Comparison of ENCODE assay signal across 8 cellular contexts in the genomic region with DNA sequence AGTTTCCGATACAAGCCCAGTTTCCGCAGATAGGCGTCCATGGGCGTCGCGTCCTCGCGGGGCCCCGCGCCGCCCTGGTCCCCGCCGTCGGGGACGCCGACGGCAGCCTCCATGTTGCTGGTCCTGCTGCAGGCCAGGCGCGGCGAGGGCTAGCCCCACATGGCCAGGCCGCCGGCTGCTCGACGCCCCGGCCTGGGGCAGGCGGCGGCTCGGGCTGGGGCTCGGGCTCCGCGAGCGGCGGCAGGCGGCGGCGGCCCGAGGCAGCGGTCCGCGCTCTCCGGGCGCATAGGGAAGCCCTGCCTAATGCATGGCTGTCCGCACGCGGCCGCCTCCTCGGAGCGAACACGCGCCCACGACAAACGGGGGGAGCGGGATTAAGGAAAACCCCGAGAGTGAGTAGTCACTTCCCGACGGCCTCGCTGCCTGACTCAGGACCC. TPM values are rescaled to one million over a fixed set of nuclear protein-coding genes. Genes with fewer than 3 reads are reported as not detected.
A peak's percentile ranks its signal among the peaks of the same experiment; 100 is the strongest.
DNase-seq lines count a peak whose midpoint lies in the region; ATAC-seq and TF ChIP-seq lines count a peak whose summit lies in the region.
"Not testable (repeated sequence)": the region's sequence is repeated elsewhere in the genome, so short reads cannot be mapped to it uniquely, and the experiment has no call there.

No MANE protein-coding gene starts in this region.

- H3K4me1 ChIP-seq in DOHH2 (ENCODE audit: control insufficient read depth, low read length): peaks cover 42% of the 10 kb centered on the region
- peaks cover 31 to 45% of the 10 kb centered on the region in 2 donors for H3K4me1 ChIP-seq in adrenal gland (replicated peaks in 1 of 2)
- H3K4me1 ChIP-seq in muscle layer of colon (ENCODE audit: insufficient read depth, low read length): peaks cover 22% of the 10 kb centered on the region
- peaks cover 43% of the 10 kb centered on the region for H3K4me1 ChIP-seq in suprapubic skin

- not testable (repeated sequence) for H4K20me1 ChIP-seq in DOHH2 (ENCODE audit: control insufficient read depth, insufficient read depth, low read depth, low read length)

- H3K9me2 ChIP-seq in DOHH2 (replicated peaks; ENCODE audit: control insufficient read depth, low read length): not testable (repeated sequence)

- not testable (repeated sequence) for H3K9me3 ChIP-seq in DOHH2 (ENCODE audit: control insufficient read depth, insufficient read depth, low read length); adrenal gland (replicated peaks in 1 of 3); muscle layer of colon (ENCODE audit: low read length); suprapubic skin

- 0% methylated on average over 8 to 57 of the region's 57 CpGs; no CpG with 5 or more reads in 1 of the 4 donors for WGBS in adrenal gland, 4 donors
- 0% methylated on average over 1 of the region's 57 CpGs for WGBS in suprapubic skin

- not testable (repeated sequence) for TF ChIP-seq CTCF in DOHH2 (IDR thresholded peaks at IDR 0.05; ENCODE audit: low read depth, low read length, poor library complexity, severe bottlenecking); adrenal gland (IDR thresholded peaks at IDR 0.05); fibroblast of the aortic adventitia (IDR thresholded peaks at IDR 0.05; ENCODE audit: insufficient read depth, low read length); suprapubic skin (IDR thresholded peaks at IDR 0.05)

- not testable (repeated sequence) for H3K27me3 ChIP-seq in DOHH2 (ENCODE audit: control insufficient read depth, low read length); adrenal gland; muscle layer of colon (ENCODE audit: control insufficient read depth in 1 of 2, insufficient read depth in 2 of 2, low read length in 2 of 2); suprapubic skin

- H3F3A ChIP-seq in DOHH2 (ENCODE audit: control insufficient read depth, insufficient read depth): peaks cover 23% of the 10 kb centered on the region

- H3K79me2 ChIP-seq in DOHH2 (ENCODE audit: control insufficient read depth, low read length): peaks cover 59% of the 10 kb centered on the region

- peaks cover 38% of the 10 kb centered on the region for H3K36me3 ChIP-seq in DOHH2 (ENCODE audit: control insufficient read depth, low read length)
- H3K36me3 ChIP-seq in adrenal gland (replicated peaks in 1 of 2); muscle layer of colon (ENCODE audit: insufficient read depth, low read length); suprapubic skin: not testable (repeated sequence)

- H3K27ac ChIP-seq in DOHH2 (ENCODE audit: low read depth, low read length) (peak overlapping the region; percentile 85), adrenal gland (peak overlapping the region; percentile 95 to 99 (median 97)), muscle layer of colon (ENCODE audit: low read depth, low read length) (peak overlapping the region; percentile 93), suprapubic skin (peak overlapping the region; percentile 97)

- not testable (repeated sequence) for H3K9ac ChIP-seq in muscle layer of colon (ENCODE audit: low read length)

- TF ChIP-seq POLR2A in adrenal gland (IDR thresholded peaks at IDR 0.05); suprapubic skin (IDR thresholded peaks at IDR 0.05): not testable (repeated sequence)

- H3K4me2 ChIP-seq in DOHH2 (ENCODE audit: low read length): peak overlapping the region; percentile 76

- peak overlapping the region; percentile 100 for H3K4me3 ChIP-seq in DOHH2 (ENCODE audit: low read length)
- H3K4me3 ChIP-seq in adrenal gland: peak overlapping the region; percentile 76 to 95 (median 94)
- peak overlapping the region; percentile 73 for H3K4me3 ChIP-seq in fibroblast of the aortic adventitia (ENCODE audit: low read depth, low read length)
- H3K4me3 ChIP-seq in muscle layer of colon (ENCODE audit: low read depth in 1 of 2, low read length in 2 of 2): peak overlapping the region; percentile 62 to 81
- peak overlapping the region; percentile 84 for H3K4me3 ChIP-seq in suprapubic skin

- ATAC-seq in GM21423 (IDR thresholded peaks at IDR 0.05; ENCODE audit: unreplicated experiment) (peak; percentile 14), HG03457 (IDR thresholded peaks at IDR 0.05; ENCODE audit: unreplicated experiment) (peak; percentile 5)

- DNase-seq in RPMI7951 (ENCODE audit: low read depth) (peak; percentile 39), adrenal gland (peak in 1 of 7 donors; percentile 53), fibroblast of the aortic adventitia (ENCODE audit: low read depth) (peak; percentile 22)
- not testable (repeated sequence) for DNase-seq in suprapubic skin (ENCODE audit: low spot score in 2 of 2)

- intact Hi-C loops in adrenal gland (cut with DNase I): not testable (repeated sequence)

- TF ChIP-seq EP300 in suprapubic skin (IDR thresholded peaks at IDR 0.05): not testable (repeated sequence)

RNA-seq across cellular contexts. Expression of gene OTUD4, which starts 0.5 kb away (rescaled TPM):
- 9.2 and 17.1 TPM in 2 replicates for total RNA-seq in RPMI7951 (2014; rRNA removed; shearing (Covaris generic))
- total RNA-seq in adrenal gland (10 to 100 TPM; 14.4 to 35.7 (median 30.9) TPM), fibroblast of the aortic adventitia (ENCODE audit: low replicate concordance) (36.1 and 45.1 TPM in 2 replicates), suprapubic skin (10 to 100 TPM; 31.7 to 43.6 (median 41.2) TPM)
- 10 to 100 TPM; 12.8 to 25.4 (median 14.6) TPM for polyA plus RNA-seq in adrenal gland
